15 cellular contexts compared by ENCODE assay signal in genomic region chr5:124395287-124395686, GRCh38.
DNase-seq lines count a peak whose midpoint lies in the region; ATAC-seq and TF ChIP-seq lines count a peak whose summit lies in the region.
"Had no signal": no experiment of that assay in that cellular context is flagged by ENCODE, and none has a peak within 500 bp of the region (broad histone marks: within the 10 kb centered on the region; RNA-seq: fewer than 3 reads in every experiment).

No MANE protein-coding gene starts in this region.

- peak; percentile 78 to 86 (median 82) for ATAC-seq in psoas muscle
- no peak for ATAC-seq in T-helper 17 cell
- no peak for ATAC-seq in GM18520 (IDR thresholded peaks at IDR 0.05; ENCODE audit: unreplicated experiment)
- ATAC-seq: mucosa of descending colon had no signal

- DNase-seq in NCI-H1092 treated with DMSO at 0.1 percent for 48 hours (lab: John Stamatoyannopoulos, UW) = peak; percentile 33
- DNase-seq in SK-N-SH = peak; percentile 45
- peak; percentile 32 for DNase-seq in glutamatergic neuron
- DNase-seq in psoas muscle = no peak
- no peak for DNase-seq in T-helper 2 cell treated with Interferon-gamma antibody and Interleukin-4, amounts not matched to agents 5 μg/mL and 100 μg/mL, for 36 hours (ENCODE audit: low spot score)
- DNase-seq in COR-L47 (lab: John Stamatoyannopoulos, UW) = no peak
- DNase-seq in T-helper 17 cell = no peak
- DNase-seq: activated gamma-delta T cell, DND-41, mucosa of descending colon, NCI-H226, transverse colon had no signal

- no peaks in the 10 kb centered on the region for H4K20me1 ChIP-seq in SK-N-SH (ENCODE audit: insufficient read depth)
- H4K20me1 ChIP-seq: BLaER1 had no signal

- peaks cover 3% of the 10 kb centered on the region for H3K27me3 Mint-ChIP-seq in glutamatergic neuron (ENCODE audit: unreplicated experiment)
- H3K27me3 Mint-ChIP-seq in T-helper 2 cell treated with Interferon-gamma antibody and Interleukin-4, amounts not matched to agents 5 μg/mL and 100 μg/mL, for 36 hours (ENCODE audit: low read depth) = no peaks in the 10 kb centered on the region
- no peaks in the 10 kb centered on the region for H3K27me3 Mint-ChIP-seq in T-helper 17 cell

- POLR2A ChIA-PET in SK-N-SH (lab: Yijun Ruan, JAX) = interaction anchor here (0.8 kb wide), 1 partner anchor 352 kb away, joined by 5 read pairs; no protein-coding TSS in a partner anchor

- H3K36me3 ChIP-seq in SK-N-SH (replicated peaks in 1 of 2; ENCODE audit: control insufficient read depth in 1 of 2, insufficient read depth in 2 of 2, low read length in 1 of 2) (no peaks in the 10 kb centered on the region), psoas muscle (ENCODE audit: insufficient read depth in 1 of 2, low read depth in 1 of 2) (no peaks in the 10 kb centered on the region)
- H3K36me3 ChIP-seq: BLaER1, breast epithelium, transverse colon had no signal

- H3K4me1 Mint-ChIP-seq in glutamatergic neuron (ENCODE audit: low read depth, unreplicated experiment) (peaks cover 32% of the 10 kb centered on the region), T-helper 17 cell (no peaks in the 10 kb centered on the region)
- no peaks in the 10 kb centered on the region for H3K4me1 Mint-ChIP-seq in T-helper 2 cell treated with Interferon-gamma antibody and Interleukin-4, amounts not matched to agents 5 μg/mL and 100 μg/mL, for 36 hours (ENCODE audit: low read depth)

- H3K4me3 Mint-ChIP-seq in glutamatergic neuron (ENCODE audit: unreplicated experiment) (no peak overlapping the region), T-helper 17 cell (no peak overlapping the region)
- H3K4me3 Mint-ChIP-seq in T-helper 2 cell treated with Interferon-gamma antibody and Interleukin-4, amounts not matched to agents 5 μg/mL and 100 μg/mL, for 36 hours = no peak overlapping the region

- H3K9me3 ChIP-seq in SK-N-SH = 0 out of 2 replicates have a peak, but pooled peaks cover 5% of the 10 kb centered on the region
- H3K9me3 ChIP-seq in psoas muscle = peaks cover 9% of the 10 kb centered on the region
- H3K9me3 ChIP-seq in T-helper 17 cell (ENCODE audit: control insufficient read depth, low read length, poor library complexity, severe bottlenecking) = no peaks in the 10 kb centered on the region

- H3K27ac Mint-ChIP-seq in glutamatergic neuron (ENCODE audit: unreplicated experiment) (no peak overlapping the region), T-helper 17 cell (no peak overlapping the region)
- no peak overlapping the region for H3K27ac Mint-ChIP-seq in T-helper 2 cell treated with Interferon-gamma antibody and Interleukin-4, amounts not matched to agents 5 μg/mL and 100 μg/mL, for 36 hours

- no peaks in the 10 kb centered on the region for H3K9me2 ChIP-seq in SK-N-SH

- peaks cover 2% of the 10 kb centered on the region for H3K9me3 Mint-ChIP-seq in glutamatergic neuron (ENCODE audit: unreplicated experiment)
- H3K9me3 Mint-ChIP-seq in T-helper 2 cell treated with Interferon-gamma antibody and Interleukin-4, amounts not matched to agents 5 μg/mL and 100 μg/mL, for 36 hours = no peaks in the 10 kb centered on the region

- H3F3A ChIP-seq in SK-N-SH (replicated peaks; ENCODE audit: insufficient read depth) = no peaks in the 10 kb centered on the region

- peak overlapping the region in 1 of 2 experiments; percentile 94; a peak in 2 of 4 replicates for H3K27ac ChIP-seq in SK-N-SH (ENCODE audit: low read depth in 2 of 2, low read length in 1 of 2)
- no peak overlapping the region for H3K27ac ChIP-seq in psoas muscle
- H3K27ac ChIP-seq: BLaER1, breast epithelium, transverse colon had no signal

- TF ChIP-seq CTCF in SK-N-SH (IDR thresholded peaks at IDR 0.05) (no peak), glutamatergic neuron (IDR thresholded peaks at IDR 0.05; ENCODE audit: partially characterized antibody, unreplicated experiment) (no peak), psoas muscle (IDR thresholded peaks at IDR 0.05) (no peak)

- no peak overlapping the region for H3K9ac ChIP-seq in SK-N-SH
- H3K9ac ChIP-seq: BLaER1 had no signal

- H2AFZ ChIP-seq in SK-N-SH (ENCODE audit: low read depth) = no peak overlapping the region

- H3K4me1 ChIP-seq in SK-N-SH (ENCODE audit: control insufficient read depth in 1 of 2, insufficient read depth in 2 of 2, low read depth in 1 of 2, low read length in 1 of 2) (peaks cover 0 to 40% of the 10 kb centered on the region in 2 experiments; a peak in 2 of 4 replicates), psoas muscle (peaks cover 8% of the 10 kb centered on the region)
- H3K4me1 ChIP-seq: breast epithelium, transverse colon had no signal

- H3K4me3 ChIP-seq in SK-N-SH (ENCODE audit: low read depth in 2 of 2, low read length in 1 of 2) (no peak overlapping the region), psoas muscle (no peak overlapping the region)
- H3K4me3 ChIP-seq: BLaER1, breast epithelium, mucosa of descending colon, transverse colon had no signal

- TF ChIP-seq RAD21 in SK-N-SH (IDR thresholded peaks at IDR 0.05; ENCODE audit: low read length) = peak; percentile 55

- no peak overlapping the region for H3K4me2 ChIP-seq in SK-N-SH
- H3K4me2 ChIP-seq: BLaER1 had no signal

- H3K27me3 ChIP-seq in SK-N-SH (ENCODE audit: insufficient read depth) (no peaks in the 10 kb centered on the region; the same call in 1 of the 2 replicates), psoas muscle (ENCODE audit: insufficient read depth in 3 of 3, low read length in 2 of 3) (peaks cover 0 to 2% (median 0%) of the 10 kb centered on the region in 3 donors)
- H3K27me3 ChIP-seq: BLaER1, breast epithelium, transverse colon had no signal

- H3K36me3 Mint-ChIP-seq in glutamatergic neuron (ENCODE audit: unreplicated experiment) = peaks cover 8% of the 10 kb centered on the region
- no peaks in the 10 kb centered on the region for H3K36me3 Mint-ChIP-seq in T-helper 2 cell treated with Interferon-gamma antibody and Interleukin-4, amounts not matched to agents 5 μg/mL and 100 μg/mL, for 36 hours (ENCODE audit: low read depth)
- H3K36me3 Mint-ChIP-seq in T-helper 17 cell (ENCODE audit: low read depth) = no peaks in the 10 kb centered on the region

- WGBS in SK-N-SH (ENCODE audit: low lambda C conversion rate) = 47% methylated on average over 11 of the region's 11 CpGs
- WGBS in psoas muscle, 3 donors = 31 to 48% (median 37%) methylated on average over 11 of the region's 11 CpGs

- intact Hi-C loops in psoas muscle (cut with DNase I) = no loop called here

- peak in 1 of 2 experiments; percentile 80; a peak in 2 of 4 replicates for TF ChIP-seq EP300 in SK-N-SH (IDR thresholded peaks at IDR 0.05; ENCODE audit: borderline replicate concordance in 1 of 2, low read depth in 1 of 2, low read length in 1 of 2)

- no peaks in the 10 kb centered on the region for H3K79me2 ChIP-seq in SK-N-SH (ENCODE audit: insufficient read depth)

- CTCF ChIA-PET in SK-N-SH (lab: Yijun Ruan, JAX) = interaction anchor here (0.6 kb wide), 1 partner anchor 392 kb away, joined by 3 read pairs; no protein-coding TSS in a partner anchor

TF ChIP-seq in SK-N-SH, 30 proteins besides CTCF, POLR2A, EP300 and RAD21 (continues in another document):
- no peak for TF ChIP-seq POLR2AphosphoS5 (IDR thresholded peaks at IDR 0.05; ENCODE audit: low read depth, low read length)
- TF ChIP-seq MXI1 (IDR thresholded peaks at IDR 0.05; ENCODE audit: low read depth, low read length) = peak; percentile 62; the same call in 1 of the 2 replicates
- peak; percentile 42 for TF ChIP-seq CHD2 (IDR thresholded peaks at IDR 0.05; ENCODE audit: low read length, partially characterized antibody)
- peak; percentile 78 for TF ChIP-seq REST (IDR thresholded peaks at IDR 0.05; ENCODE audit: low read depth, low read length)
- no peak for TF ChIP-seq MAX (IDR thresholded peaks at IDR 0.05; ENCODE audit: low read depth)
- no peak for TF ChIP-seq RFX5 (IDR thresholded peaks at IDR 0.05; ENCODE audit: low read length)
- no peak for TF ChIP-seq TCF12 (IDR thresholded peaks at IDR 0.05)
- peak; percentile 73 for TF ChIP-seq GATA2 (CRISPR knock-in tag; IDR thresholded peaks at IDR 0.05)
- no peak for TF ChIP-seq USF2 (IDR thresholded peaks at IDR 0.05; ENCODE audit: borderline replicate concordance, low read depth, low read length)
- no peak for TF ChIP-seq ELF1 (IDR thresholded peaks at IDR 0.05)
- TF ChIP-seq FOXJ3 (CRISPR knock-in tag; IDR thresholded peaks at IDR 0.05) = peak; percentile 81
- TF ChIP-seq SMC3 (IDR thresholded peaks at IDR 0.05; ENCODE audit: low read depth, low read length) = peak; percentile 5; the same call in 1 of the 2 replicates

Comparison
In these comparisons a context has a peak if more than half of its experiments do, and no peak if none do; other contexts are left out.
1. DNase-seq: peak in NCI-H1092 treated with DMSO at 0.1 percent for 48 hours (single experiment), SK-N-SH (single experiment) and glutamatergic neuron (single experiment); none in psoas muscle (0 of 2), T-helper 2 cell treated with Interferon-gamma antibody and Interleukin-4, amounts not matched to agents 5 μg/mL and 100 μg/mL, for 36 hours (single experiment), COR-L47 (single experiment) and T-helper 17 cell (0 of 3).
2. ATAC-seq: peak in psoas muscle (4 of 4); none in T-helper 17 cell (single experiment) and GM18520 (single experiment).